In genomic region chr20:5691918-5692618, GRCh38 we compare ENCODE assay signal across 10 cellular contexts. TPM values are rescaled to one million over a fixed set of nuclear protein-coding genes. Genes with fewer than 3 reads are reported as not detected.
DNase-seq lines count a peak whose midpoint lies in the region; ATAC-seq and TF ChIP-seq lines count a peak whose summit lies in the region.
"Had no signal": no experiment of that assay in that cellular context is flagged by ENCODE, and none has a peak within 500 bp of the region (broad histone marks: within the 10 kb centered on the region; RNA-seq: fewer than 3 reads in every experiment).

No MANE protein-coding gene starts in this region.

- H3K27ac ChIP-seq in transverse colon = no peak overlapping the region
- H3K27ac ChIP-seq in effector memory CD4-positive, alpha-beta T cell (ENCODE audit: insufficient read depth, low read length, poor library complexity, severe bottlenecking) = no peak overlapping the region
- no peak overlapping the region for H3K27ac ChIP-seq in heart left ventricle

- in situ Hi-C loops in transverse colon (cut with MboI; ENCODE audit: low pct_ligation_motif_present in 1 of 4, low pct_unique_long_range_greater_than_20kb in 1 of 4, low sequenced_read_pairs in 3 of 4) = no loop called here

- DNase-seq in activated gamma-delta T cell treated with Interleukin-2 at 50 U/mL for 16 hours = peak; percentile 12
- no peak for DNase-seq in activated gamma-delta T cell (lab: John Stamatoyannopoulos, UW)
- peak; percentile 43 for DNase-seq in NCI-H2081 treated with DMSO at 0.1 percent for 48 hours (lab: John Stamatoyannopoulos, UW)
- DNase-seq in transverse colon = peak; percentile 22
- no peak for DNase-seq in effector memory CD4-positive, alpha-beta T cell
- DNase-seq in heart left ventricle = no peak
- no peak for DNase-seq in dedifferentiated amniotic fluid mesenchymal stem cell (ENCODE audit: extremely low spot score)
- DNase-seq: activated CD4-positive, alpha-beta T cell treated with anti-CD3 and anti-CD28 coated beads for 1 hour; stimulated activated CD8-positive, alpha-beta memory T cell treated with anti-CD3 and anti-CD28 coated beads, Interleukin-4, amount 100 ng/mL, for 48 hours had no signal

- ATAC-seq in HG02970 (IDR thresholded peaks at IDR 0.05; ENCODE audit: low FRiP score, unreplicated experiment) = peak; percentile 92
- ATAC-seq in heart left ventricle = no peak

- intact Hi-C loops in transverse colon (cut with DNase I; ENCODE audit: low total_unique reads) (no loop called here), heart left ventricle (cut with DNase I) (no loop called here)

- H3K4me1 ChIP-seq in transverse colon (no peaks in the 10 kb centered on the region), heart left ventricle (peaks cover 0 to 27% (median 11%) of the 10 kb centered on the region in 12 donors)
- H3K4me1 ChIP-seq in effector memory CD4-positive, alpha-beta T cell (ENCODE audit: control insufficient read depth, insufficient read depth, low read length, poor library complexity, severe bottlenecking) = no peaks in the 10 kb centered on the region

- no peaks in the 10 kb centered on the region for H3K27me3 ChIP-seq in transverse colon
- no peaks in the 10 kb centered on the region for H3K27me3 ChIP-seq in effector memory CD4-positive, alpha-beta T cell (replicated peaks; ENCODE audit: control insufficient read depth, insufficient read depth, low read length, poor library complexity, severe bottlenecking)
- H3K27me3 ChIP-seq in heart left ventricle = no peaks in the 10 kb centered on the region

- H3K36me3 ChIP-seq in transverse colon (no peaks in the 10 kb centered on the region), heart left ventricle (no peaks in the 10 kb centered on the region)
- H3K36me3 ChIP-seq in effector memory CD4-positive, alpha-beta T cell (ENCODE audit: control insufficient read depth, insufficient read depth, low read length) = no peaks in the 10 kb centered on the region

- H3K9me3 ChIP-seq in transverse colon (no peaks in the 10 kb centered on the region), heart left ventricle (peaks cover 0 to 5% (median 0%) of the 10 kb centered on the region in 12 donors)
- no peaks in the 10 kb centered on the region for H3K9me3 ChIP-seq in effector memory CD4-positive, alpha-beta T cell (ENCODE audit: control insufficient read depth, low read length)

- H3K4me3 ChIP-seq in transverse colon = no peak overlapping the region
- no peak overlapping the region for H3K4me3 ChIP-seq in effector memory CD4-positive, alpha-beta T cell (ENCODE audit: insufficient read depth, low read depth, low read length, poor library complexity, severe bottlenecking)
- H3K4me3 ChIP-seq in heart left ventricle = no peak overlapping the region

- 84 to 97% methylated on average over 6 to 9 of the region's 9 CpGs for WGBS in transverse colon (ENCODE audit: low coverage in 1 of 2), 2 donors
- 89 to 92% (median 91%) methylated on average over 9 of the region's 9 CpGs for WGBS in heart left ventricle, 4 donors

- no peak for TF ChIP-seq EP300 in transverse colon (IDR thresholded peaks at IDR 0.05; ENCODE audit: low read depth)

- TF ChIP-seq CTCF in transverse colon (IDR thresholded peaks at IDR 0.05) = no peak
- TF ChIP-seq CTCF in heart left ventricle (IDR thresholded peaks at IDR 0.05) = no peak

- TF ChIP-seq POLR2A in transverse colon (IDR thresholded peaks at IDR 0.05) (no peak), heart left ventricle (IDR thresholded peaks at IDR 0.05) (no peak)

RNA-seq across cellular contexts. Expression of gene SHLD1, which starts 58.1 kb away (rescaled TPM):
- 10 to 100 TPM in 1 of 4 donors, 1 to 10 TPM in 2, not detected in 1; 3.0 to 43.8 (median 6.8) TPM for total RNA-seq in transverse colon
- total RNA-seq in heart left ventricle = 1 to 10 TPM in 8 of 9 donors, under 1 TPM in 1; 0.94 to 7.1 (median 4.5) TPM
- 1 to 10 TPM; 6.1 to 6.6 TPM for polyA plus RNA-seq in heart left ventricle

Comparison
In these comparisons a context has a peak if more than half of its experiments do, and no peak if none do; other contexts are left out.
1. DNase-seq: peak in activated gamma-delta T cell treated with Interleukin-2 at 50 U/mL for 16 hours (single experiment), NCI-H2081 treated with DMSO at 0.1 percent for 48 hours (single experiment) and transverse colon (single experiment); none in activated gamma-delta T cell (single experiment), effector memory CD4-positive, alpha-beta T cell (0 of 3), heart left ventricle (0 of 5) and dedifferentiated amniotic fluid mesenchymal stem cell (single experiment).